ENCODE assay signal across 1 cellular context in genomic region chr2:207290833-207291232, GRCh38.
TF ChIP-seq lines count a peak whose summit lies in the region.

No MANE protein-coding gene starts in this region.

TF ChIP-seq in GM12878, 131 proteins besides CTCF, POLR2A, EP300 and RAD21 (continued from another document):
- TF ChIP-seq ZNF687 (IDR thresholded peaks at IDR 0.05) (no peak), BCL11A (IDR thresholded peaks at IDR 0.05; ENCODE audit: low read depth, low read length) (no peak), STAT1 (conservative IDR thresholded peaks at IDR 0.05) (no peak), ATF2 (IDR thresholded peaks at IDR 0.05; ENCODE audit: low read length) (peak; percentile 81), EED (IDR thresholded peaks at IDR 0.05; ENCODE audit: low read depth) (peak; percentile 53)
